In the genomic region with DNA sequence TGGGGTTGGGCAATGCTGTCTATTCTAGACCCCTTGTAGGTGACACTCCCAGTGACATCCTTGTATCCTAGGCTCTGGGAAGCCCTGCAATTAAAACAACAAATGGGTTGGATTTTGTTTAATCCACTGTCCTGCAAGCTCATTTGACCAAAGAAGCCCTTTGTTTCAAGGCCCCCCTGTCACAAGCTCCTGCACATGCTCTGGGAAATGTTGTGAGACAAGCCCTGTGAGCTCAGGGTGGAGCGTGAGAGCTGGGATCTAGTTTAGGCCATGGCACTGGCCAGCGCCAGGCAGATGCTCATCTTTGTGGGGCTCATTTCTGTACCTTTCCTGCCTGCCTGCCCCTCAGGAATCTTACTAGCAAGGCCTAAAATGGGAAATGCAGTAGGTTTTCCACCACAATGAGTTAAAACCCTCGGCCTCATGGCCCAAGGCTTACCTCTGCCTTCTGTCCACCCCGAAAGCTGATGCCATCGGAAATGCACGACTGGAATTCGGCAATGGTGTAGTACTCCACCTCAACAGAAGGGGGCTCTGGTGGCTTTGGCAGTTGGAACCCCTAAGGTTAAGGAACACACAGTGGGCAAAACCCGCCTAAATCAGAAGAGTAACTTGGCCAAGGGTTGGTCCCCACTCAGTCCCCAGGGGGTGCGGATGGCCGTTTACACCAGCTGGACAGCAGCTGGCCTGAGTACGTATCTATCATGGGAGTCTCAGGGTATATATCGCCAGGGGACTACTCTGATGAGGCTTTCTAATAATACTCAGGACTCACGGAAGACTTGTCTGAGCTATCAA, we compare ENCODE assay signal across 8 cellular contexts.
A peak's percentile ranks its signal among the peaks of the same experiment; 100 is the strongest.
DNase-seq lines count a peak whose midpoint lies in the region; ATAC-seq and TF ChIP-seq lines count a peak whose summit lies in the region.

No MANE protein-coding gene starts in this region.

- DNase-seq in GM03348 (ENCODE audit: low spot score) (peak; percentile 85), MV-4-11 (lab: John Stamatoyannopoulos, UW) (peak; percentile 12), activated T-cell treated with anti-CD3 and anti-CD28 coated beads for 48 hours (ENCODE audit: low read depth) (peak; percentile 29), fibroblast of pulmonary artery (ENCODE audit: low read depth) (peak; percentile 73), SHP77 treated with DMSO at 0.1 percent for 48 hours (lab: John Stamatoyannopoulos, UW) (no peak)

- ATAC-seq in GM18502 (IDR thresholded peaks at IDR 0.05; ENCODE audit: poor library complexity, unreplicated experiment) (no peak), GM19351 (IDR thresholded peaks at IDR 0.05; ENCODE audit: unreplicated experiment) (no peak)

- no peaks in the 10 kb centered on the region for H3K36me3 ChIP-seq in neutrophil

- H3K4me3 ChIP-seq in fibroblast of pulmonary artery (replicated peaks; ENCODE audit: low read depth, low read length) (no peak overlapping the region), neutrophil (ENCODE audit: low read depth in 1 of 2, low read length in 1 of 2) (no peak overlapping the region)

- H3K4me1 ChIP-seq in neutrophil (ENCODE audit: control insufficient read depth in 1 of 2, insufficient read depth in 1 of 2, low read depth in 1 of 2, low read length in 1 of 2): no peaks in the 10 kb centered on the region

- no peaks in the 10 kb centered on the region for H3K9me3 ChIP-seq in neutrophil

- TF ChIP-seq CTCF in fibroblast of pulmonary artery (IDR thresholded peaks at IDR 0.05; ENCODE audit: low read length, missing control alignments): peak; percentile 91
- TF ChIP-seq CTCF in neutrophil (IDR thresholded peaks at IDR 0.05): peak; percentile 18

- no peak overlapping the region for H3K27ac ChIP-seq in neutrophil

- H3K27me3 ChIP-seq in neutrophil: no peaks in the 10 kb centered on the region
